In the genomic region with DNA sequence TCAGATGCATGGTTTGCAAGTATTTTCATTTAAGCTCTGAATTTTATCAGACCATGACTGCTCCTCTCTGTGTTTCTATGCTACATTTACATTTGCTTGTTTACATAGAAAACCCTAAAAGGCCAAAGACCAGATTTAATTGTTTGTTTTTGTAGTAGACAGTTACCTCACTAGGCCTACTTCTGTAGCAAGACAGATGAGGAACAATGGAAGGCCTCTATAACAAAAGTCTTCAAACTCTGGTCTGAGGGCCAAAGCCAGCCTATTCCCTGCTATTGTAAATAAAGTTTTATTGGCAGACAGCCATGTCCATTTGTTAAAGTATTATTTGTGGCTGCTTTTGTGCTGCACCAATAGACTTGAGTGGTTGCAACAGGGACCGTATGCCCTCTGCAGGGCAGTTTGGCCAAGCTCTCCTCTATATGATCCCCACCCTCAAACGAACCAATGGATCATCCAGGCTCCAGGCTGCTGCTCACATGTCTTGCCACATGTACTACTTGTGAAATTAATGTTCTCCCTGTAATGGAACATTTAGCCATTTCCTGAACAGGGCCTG, we compare ENCODE assay signal across 25 cellular contexts.
"Had no signal": no experiment of that assay in that cellular context is flagged by ENCODE, and none has a peak within 500 bp of the region (broad histone marks: within the 10 kb centered on the region; RNA-seq: fewer than 3 reads in every experiment).

No MANE protein-coding gene starts in this region.

- H3K27me3 ChIP-seq: adrenal gland, breast epithelium, tibial nerve, uterus had no signal

- H3K36me3 ChIP-seq: adrenal gland, breast epithelium, tibial nerve, uterus had no signal

- ATAC-seq: activated naive CD4-positive, alpha-beta T cell treated with anti-CD3 and anti-CD28 coated beads, Interleukin-2, amount 50 U/mL, for 72 hours; stimulated activated naive CD8-positive, alpha-beta T cell treated with anti-CD3 and anti-CD28 coated beads, Interleukin-15, Interleukin-2, amounts not matched to agents 100 U/mL and 50 U/mL, for 24 hours had no signal

- FAIRE-seq: astrocyte had no signal

- H3K4me1 ChIP-seq: adrenal gland, breast epithelium, tibial nerve, uterus had no signal

- H3K27ac ChIP-seq: adrenal gland, breast epithelium, tibial nerve, uterus had no signal

- H3K4me3 ChIP-seq: adrenal gland, breast epithelium, lung, tibial nerve, uterus had no signal

- DNase-seq: activated B cell treated with CpG ODN at 0.5 μM for 24 hours; activated CD4-positive, alpha-beta memory T cell treated with anti-CD3 and anti-CD28 coated beads for 36 hours; activated CD4-positive, alpha-beta T cell treated with anti-CD3 and anti-CD28 coated beads for 4 hours; activated gamma-delta T cell treated with Interleukin-2 at 50 U/mL for 16 hours; activated T-cell treated with anti-CD3 and anti-CD28 coated beads for 4 hours; adrenal gland; cortex of kidney; foreskin fibroblast; hypothalamus; islet precursor cell; nephron progenitor cell; occipital lobe; posterior cingulate gyrus; retina; stimulated activated CD4-positive, alpha-beta T cell treated with anti-CD3 and anti-CD28 coated beads, Interleukin-12 subunit alpha, Interleukin-12 subunit beta, amount 100 ng/mL, for 4 hours; stimulated activated CD4-positive, alpha-beta T cell treated with anti-CD3 and anti-CD28 coated beads, Interleukin-1b, Interleukin-23, amount 100 ng/mL, for 48 hours; stimulated activated CD8-positive, alpha-beta memory T cell treated with anti-CD3 and anti-CD28 coated beads, Interleukin-4, amount 100 ng/mL, for 48 hours; stimulated activated naive CD8-positive, alpha-beta T cell treated with anti-CD3 and anti-CD28 coated beads, Interleukin-15, Interleukin-2, amounts not matched to agents 100 U/mL and 50 U/mL, for 24 hours; T-helper 9 cell; uterus had no signal

- H3K9me3 ChIP-seq: adrenal gland, breast epithelium, tibial nerve, uterus had no signal
